Comparison of ENCODE assay signal across 18 cellular contexts in the genomic region with DNA sequence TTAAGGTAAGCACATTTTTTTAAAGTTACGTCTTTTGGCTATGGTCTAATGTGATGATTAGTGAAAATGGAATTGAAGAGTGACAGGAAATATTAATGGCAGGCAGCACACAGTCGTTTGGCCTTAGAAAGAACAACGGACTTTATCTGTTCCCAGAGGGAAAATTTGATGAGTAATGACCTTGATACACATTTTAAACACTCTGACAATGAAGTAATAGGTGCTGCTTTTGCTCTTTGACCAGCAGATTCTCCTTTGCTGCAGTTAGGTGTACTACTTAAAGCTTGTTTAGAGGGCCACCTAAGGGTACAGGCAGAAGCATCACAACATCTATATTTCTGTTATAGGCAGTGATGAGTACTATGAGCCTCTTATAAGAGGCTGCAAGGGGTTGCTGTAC. TPM values are rescaled to one million over a fixed set of nuclear protein-coding genes. Genes with fewer than 3 reads are reported as not detected.
DNase-seq lines count a peak whose midpoint lies in the region; ATAC-seq and TF ChIP-seq lines count a peak whose summit lies in the region.
"Had no signal": no experiment of that assay in that cellular context is flagged by ENCODE, and none has a peak within 500 bp of the region (broad histone marks: within the 10 kb centered on the region; RNA-seq: fewer than 3 reads in every experiment).

No MANE protein-coding gene starts in this region.

- H3K4me3 Mint-ChIP-seq in chondrocyte (ENCODE audit: unreplicated experiment): no peak overlapping the region
- H3K4me3 Mint-ChIP-seq: activated T-cell treated with anti-CD3 and anti-CD28 coated beads, Interleukin-2, amount 50 U/mL, for 4 hours; brain; neural progenitor cell had no signal

- H3K9ac ChIP-seq in liver (ENCODE audit: low read depth in 1 of 2, low read length in 2 of 2): no peak overlapping the region
- H3K9ac ChIP-seq: neural progenitor cell had no signal

- WGBS in liver: 29% methylated on average over 3 of the region's 3 CpGs

- peak overlapping the region; percentile 34 for H3K27ac Mint-ChIP-seq in chondrocyte (ENCODE audit: unreplicated experiment)
- H3K27ac Mint-ChIP-seq: brain, neural progenitor cell had no signal

- peak; percentile 32 for TF ChIP-seq CTCF in chondrocyte (IDR thresholded peaks at IDR 0.05)
- no peak for TF ChIP-seq CTCF in liver (IDR thresholded peaks at IDR 0.05; ENCODE audit: low read depth, low read length, missing input control)

- H3K27me3 Mint-ChIP-seq in chondrocyte (ENCODE audit: low read depth): no peaks in the 10 kb centered on the region

- peak; percentile 53 to 63 for TF ChIP-seq RAD21 in liver (IDR thresholded peaks at IDR 0.05)

- H3K36me3 Mint-ChIP-seq in chondrocyte (ENCODE audit: low read depth): no peaks in the 10 kb centered on the region
- H3K36me3 Mint-ChIP-seq: brain, neural progenitor cell had no signal

- no peak for ATAC-seq in HG03521 (IDR thresholded peaks at IDR 0.05; ENCODE audit: unreplicated experiment)
- no peak for ATAC-seq in GM18511 (IDR thresholded peaks at IDR 0.05; ENCODE audit: unreplicated experiment)
- ATAC-seq: activated T-cell treated with anti-CD3 and anti-CD28 coated beads, Interleukin-2, amount 50 U/mL, for 4 hours had no signal

- no peaks in the 10 kb centered on the region for H3K9me3 Mint-ChIP-seq in chondrocyte (ENCODE audit: low read depth)
- H3K9me3 Mint-ChIP-seq: activated T-cell treated with anti-CD3 and anti-CD28 coated beads, Interleukin-2, amount 50 U/mL, for 4 hours had no signal

- H3K9me3 ChIP-seq in liver (ENCODE audit: control insufficient read depth in 4 of 4, low read length in 3 of 4): no peaks in the 10 kb centered on the region
- H3K9me3 ChIP-seq: esophagus squamous epithelium had no signal

- no peaks in the 10 kb centered on the region for H3K27me3 ChIP-seq in liver (ENCODE audit: control insufficient read depth in 4 of 4, insufficient read depth in 4 of 4, low read length in 3 of 4)
- H3K27me3 ChIP-seq: esophagus squamous epithelium, neural progenitor cell had no signal

- peaks cover 36% of the 10 kb centered on the region for H3K4me1 Mint-ChIP-seq in chondrocyte (ENCODE audit: low read depth)

- peak; percentile 31 for DNase-seq in AG20443 (ENCODE audit: low spot score)
- peak; percentile 38 for DNase-seq in LHCN-M2 (ENCODE audit: low read depth)
- no peak for DNase-seq in chondrocyte (ENCODE audit: low spot score)
- no peak for DNase-seq in NCI-H748 (lab: John Stamatoyannopoulos, UW; ENCODE audit: unreplicated experiment)
- DNase-seq in SK-N-DZ (ENCODE audit: low spot score): no peak
- DNase-seq: activated T-cell treated with anti-CD3 and anti-CD28 coated beads, Interleukin-2, amount 50 U/mL, for 4 hours; esophagus squamous epithelium; GF-D8; NCI-H2227 treated with DMSO at 0.1 percent for 48 hours; stimulated activated CD4-positive, alpha-beta T cell treated with anti-CD3 and anti-CD28 coated beads, Interleukin-1b, Interleukin-23, amount 100 ng/mL, for 48 hours had no signal

- H3K4me3 ChIP-seq in liver (ENCODE audit: low read depth in 1 of 3, low read length in 3 of 3): no peak overlapping the region
- H3K4me3 ChIP-seq: esophagus squamous epithelium, neural progenitor cell had no signal

- peaks cover 0 to 5% (median 1%) of the 10 kb centered on the region in 4 donors for H3K4me1 ChIP-seq in liver (ENCODE audit: control insufficient read depth in 4 of 4, insufficient read depth in 4 of 4, low read length in 3 of 4)

- no peaks in the 10 kb centered on the region for H3K36me3 ChIP-seq in liver (ENCODE audit: control insufficient read depth in 4 of 4, insufficient read depth in 3 of 4, low read depth in 1 of 4, low read length in 3 of 4)
- H3K36me3 ChIP-seq: esophagus squamous epithelium, neural progenitor cell had no signal

- H3K27ac ChIP-seq in liver (ENCODE audit: low read depth in 1 of 2, low read length in 2 of 2): no peak overlapping the region
- H3K27ac ChIP-seq: esophagus squamous epithelium, neural progenitor cell, VCaP had no signal

TF ChIP-seq in liver, 16 proteins besides CTCF, POLR2A, EP300 and RAD21:
- TF ChIP-seq YY1 (IDR thresholded peaks at IDR 0.05): peak; percentile 68
- TF ChIP-seq EGR1 (IDR thresholded peaks at IDR 0.05; ENCODE audit: low read depth in 2 of 2): no peak
- TF ChIP-seq, protein P1, sequence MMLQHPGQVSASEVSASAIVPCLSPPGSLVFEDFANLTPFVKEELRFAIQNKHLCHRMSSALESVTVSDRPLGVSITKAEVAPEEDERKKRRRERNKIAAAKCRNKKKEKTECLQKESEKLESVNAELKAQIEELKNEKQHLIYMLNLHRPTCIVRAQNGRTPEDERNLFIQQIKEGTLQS (IDR thresholded peaks at IDR 0.05): no peak
- peak; percentile 32 to 46 for TF ChIP-seq RXRA (IDR thresholded peaks at IDR 0.05)
- peak; percentile 71 to 73 for TF ChIP-seq HNF4A (conservative IDR thresholded peaks at IDR 0.05)
- peak; percentile 38 for TF ChIP-seq SP1 (IDR thresholded peaks at IDR 0.05)
- no peak for TF ChIP-seq NR2F2 (IDR thresholded peaks at IDR 0.05)
- peak in 1 of 2 donors; percentile 57 for TF ChIP-seq JUND (IDR thresholded peaks at IDR 0.05)
- TF ChIP-seq FOXA1 (IDR thresholded peaks at IDR 0.05): no peak
- TF ChIP-seq MAX (IDR thresholded peaks at IDR 0.05): no peak
- TF ChIP-seq GABPA (IDR thresholded peaks at IDR 0.05 in 1 of 2, conservative IDR thresholded peaks at IDR 0.05 in 1 of 2): no peak
TF ChIP-seq in liver: peak in this region for 5.

RNA-seq across cellular contexts. Expression of gene RNU6-8, which starts 27.1 kb away (rescaled TPM):
- total RNA-seq in LHCN-M2 (2014; rRNA removed) (not detected in 2 replicates), chondrocyte (not detected in 3 replicates), liver (not detected)
- polyA plus RNA-seq in LHCN-M2 (2012): not detected
- polyA plus RNA-seq in liver: not detected
- polyA plus RNA-seq in SK-N-DZ (2014; cell fraction: cytosol; rRNA removed): not detected in 2 replicates
- polyA plus RNA-seq in SK-N-DZ (2014; cell fraction: nucleus; rRNA removed): not detected in 2 replicates
- total RNA-seq: activated T-cell treated with anti-CD3 and anti-CD28 coated beads, Interleukin-2, amount 50 U/mL, for 4 hours; esophagus squamous epithelium; H4; kidney epithelial cell had no signal

RNA-seq across cellular contexts. Expression of gene RNU6-7, which starts 28.3 kb away (rescaled TPM):
- total RNA-seq in LHCN-M2 (2014; rRNA removed) (not detected in 2 replicates), chondrocyte (not detected in 3 replicates), liver (not detected)
- polyA plus RNA-seq in LHCN-M2 (2012): not detected
- polyA plus RNA-seq in liver: not detected
- not detected in 2 replicates for polyA plus RNA-seq in SK-N-DZ (2014; cell fraction: cytosol; rRNA removed)
- polyA plus RNA-seq in SK-N-DZ (2014; cell fraction: nucleus; rRNA removed): not detected in 2 replicates
- total RNA-seq: activated T-cell treated with anti-CD3 and anti-CD28 coated beads, Interleukin-2, amount 50 U/mL, for 4 hours; esophagus squamous epithelium; H4; kidney epithelial cell had no signal

Comparison
In these comparisons a context has a peak if more than half of its experiments do, and no peak if none do; other contexts are left out.
1. DNase-seq: peak in AG20443 (single experiment) and LHCN-M2 (single experiment); none in chondrocyte (single experiment), NCI-H748 (single experiment) and SK-N-DZ (single experiment).